In genomic region chr11:59550368-59550841, GRCh38 we compare ENCODE assay signal across 8 cellular contexts. TPM values are rescaled to one million over a fixed set of nuclear protein-coding genes. Genes with fewer than 3 reads are reported as not detected.
DNase-seq lines count a peak whose midpoint lies in the region.

No MANE protein-coding gene starts in this region.

- in situ Hi-C loops in G401 (cut with HindIII; ENCODE audit: low sequenced_read_pairs) = no loop called here

- DNase-seq in G401 (ENCODE audit: low spot score) (peak; percentile 92), HCEC 1CT (peak; percentile 97), M059J (ENCODE audit: low read depth) (peak; percentile 97), SIG-M5 treated with dmso at 0.1 percent for 504 hours (lab: John Stamatoyannopoulos, UW; ENCODE audit: unreplicated experiment) (peak; percentile 88), globus pallidus (ENCODE audit: low spot score) (peak; percentile 75), nucleus accumbens (lab: John Stamatoyannopoulos, UW) (peak in 55 of 56 donors; percentile 16 to 90 (median 69)), superior temporal gyrus (ENCODE audit: extremely low spot score) (peak; percentile 90)
- DNase-seq in activated gamma-delta T cell treated with anti-CD3 and anti-CD28 coated beads, Interleukin-2, amount 50 U/mL, for 16 hours (ENCODE audit: low read depth) = peak; percentile 73

RNA-seq across cellular contexts. Expression of gene OR4D9, which starts 39.1 kb away (rescaled TPM):
- total RNA-seq in G401 (2014; rRNA removed; shearing (Covaris generic)) = not detected in 2 replicates
- not detected in 2 replicates for total RNA-seq in M059J (2014; rRNA removed; shearing (Covaris generic))

RNA-seq across cellular contexts. Expression of gene OR4D11, which starts 47.0 kb away (rescaled TPM):
- total RNA-seq in G401 (2014; rRNA removed; shearing (Covaris generic)) = not detected in 2 replicates
- total RNA-seq in M059J (2014; rRNA removed; shearing (Covaris generic)) = not detected in 2 replicates

Comparison
In these comparisons a context has a peak if more than half of its experiments do, and no peak if none do; other contexts are left out.
1. Peak in every context shown above with its lines: DNase-seq.